In the genomic region with DNA sequence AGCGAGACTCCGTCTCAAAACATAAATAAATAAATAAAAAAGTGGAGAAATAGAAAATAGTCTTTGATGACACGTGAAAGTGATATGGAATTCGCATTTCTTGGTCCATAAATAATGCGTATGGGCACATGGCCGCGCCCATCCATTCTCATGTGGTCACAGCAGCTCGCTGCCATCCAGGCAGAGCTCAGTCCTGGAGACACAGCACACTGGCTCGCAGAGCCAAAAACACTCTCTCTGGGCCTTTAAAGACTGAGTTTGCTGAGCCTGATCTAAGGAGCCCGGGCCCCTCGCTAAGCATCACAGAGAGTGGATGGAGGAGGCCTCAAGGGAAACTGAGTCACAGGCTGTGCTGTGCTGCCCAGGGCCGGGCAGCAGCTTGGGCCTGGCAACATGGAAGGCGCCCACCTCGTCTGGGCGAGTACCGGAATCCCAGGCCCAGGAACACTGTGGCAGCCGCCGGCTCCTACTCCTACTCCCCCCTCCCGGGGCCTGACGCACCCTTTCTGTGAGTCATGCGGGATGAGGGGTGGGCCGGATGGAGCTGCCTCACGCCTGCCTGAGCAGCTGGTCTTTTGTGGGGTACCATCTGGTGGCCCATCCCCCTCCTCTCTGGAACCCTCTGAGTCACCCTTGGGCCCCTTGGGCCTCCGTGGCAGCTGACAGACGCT, we compare ENCODE assay signal across 10 cellular contexts. TPM values are rescaled to one million over a fixed set of nuclear protein-coding genes. Genes with fewer than 3 reads are reported as not detected.
DNase-seq lines count a peak whose midpoint lies in the region; ATAC-seq, FAIRE-seq and TF ChIP-seq lines count a peak whose summit lies in the region.
"Had no signal": no experiment of that assay in that cellular context is flagged by ENCODE, and none has a peak within 500 bp of the region (broad histone marks: within the 10 kb centered on the region; RNA-seq: fewer than 3 reads in every experiment).

No MANE protein-coding gene starts in this region.

- TF ChIP-seq CTCF in IMR-90 (conservative IDR thresholded peaks at IDR 0.05; ENCODE audit: low read depth, low read length) = no peak
- TF ChIP-seq CTCF in GM12878 (IDR thresholded peaks at IDR 0.05 in 2 of 3, conservative IDR thresholded peaks at IDR 0.05 in 1 of 3; ENCODE audit: control insufficient read depth in 2 of 3, extremely low read depth in 1 of 3, insufficient read depth in 1 of 3, low read depth in 3 of 3, low read length in 3 of 3) = no peak
- TF ChIP-seq CTCF in CD14-positive monocyte (IDR thresholded peaks at IDR 0.05) = no peak

- H3K27me3 ChIP-seq in IMR-90 (ENCODE audit: control insufficient read depth, insufficient read depth, low read length) (no peaks in the 10 kb centered on the region), GM12878 (replicated peaks in 1 of 2; ENCODE audit: control insufficient read depth in 2 of 2, insufficient read depth in 2 of 2, low read length in 1 of 2) (no peaks in the 10 kb centered on the region)
- H3K27me3 ChIP-seq: pancreas had no signal

- intact Hi-C loops in IMR-90 (cut with micrococcal nuclease) = no loop called here
- intact Hi-C loops in GM12878 (cut with micrococcal nuclease; ENCODE audit: unreplicated experiment) = no loop called here
- intact Hi-C loops in CD14-positive monocyte (cut with micrococcal nuclease) = no loop called here

- H3K4me2 ChIP-seq in IMR-90 (ENCODE audit: low read depth, low read length) (peak overlapping the region; percentile 47), GM12878 (ENCODE audit: control insufficient read depth, insufficient read depth) (no peak overlapping the region)

- TF ChIP-seq RAD21 in IMR-90 (IDR thresholded peaks at IDR 0.05; ENCODE audit: low read length) = no peak
- TF ChIP-seq RAD21 in GM12878 (IDR thresholded peaks at IDR 0.05; ENCODE audit: insufficient read depth, low read depth, low read length) = no peak

- H3K4me1 Mint-ChIP-seq in memory B cell (no peaks in the 10 kb centered on the region), CD14-positive monocyte (no peaks in the 10 kb centered on the region)

- H3K4me3 Mint-ChIP-seq in memory B cell (no peak overlapping the region), CD14-positive monocyte (no peak overlapping the region)

- H3K27ac Mint-ChIP-seq in memory B cell = no peak overlapping the region
- no peak overlapping the region for H3K27ac Mint-ChIP-seq in CD14-positive monocyte

- H4K20me1 ChIP-seq in IMR-90 (ENCODE audit: insufficient read depth, low read length) (no peaks in the 10 kb centered on the region), GM12878 (ENCODE audit: control insufficient read depth, insufficient read depth) (no peaks in the 10 kb centered on the region)

- peak; percentile 99 for DNase-seq in AG08395 (ENCODE audit: low spot score)
- peak; percentile 95 for DNase-seq in IMR-90
- no peak for DNase-seq in GM12878 (ENCODE audit: low read depth, low spot score)
- no peak for DNase-seq in memory B cell (ENCODE audit: low spot score in 2 of 2)
- no peak for DNase-seq in CD14-positive monocyte (ENCODE audit: low spot score)
- DNase-seq in NCI-H2081 (lab: John Stamatoyannopoulos, UW) = no peak
- no peak for DNase-seq in central memory CD4-positive, alpha-beta T cell
- no peak for DNase-seq in GM19240 (ENCODE audit: insufficient read length, low spot score)
- DNase-seq: DMS53 had no signal

- RAD21 ChIA-PET in GM12878 (lab: Charles Lee; ENCODE audit: unreplicated experiment) = no interaction called here

- SMC1A ChIA-PET in GM12878 (lab: Charles Lee; ENCODE audit: uncharacterized antibody, unreplicated experiment) = no interaction called here

- POLR2A ChIA-PET in IMR-90 (lab: Charles Lee; ENCODE audit: unreplicated experiment) (no interaction called here), GM12878 (lab: Charles Lee) (no interaction called here)

- CTCF ChIA-PET in IMR-90 (lab: Yijun Ruan, JAX) (no interaction called here), GM12878 (lab: Yijun Ruan, JAX) (no interaction called here)

- H3K9ac ChIP-seq in IMR-90 (ENCODE audit: low read depth, low read length) (peak overlapping the region; percentile 89), GM12878 (ENCODE audit: control insufficient read depth, insufficient read depth, low read length) (no peak overlapping the region)

- peaks cover 6 to 16% of the 10 kb centered on the region in 2 experiments for H3K79me1 ChIP-seq in IMR-90 (ENCODE audit: low read depth in 1 of 2, low read length in 2 of 2)

- H2AK9ac ChIP-seq in IMR-90 (replicated peaks; ENCODE audit: low read depth, low read length, poor library complexity) = peak overlapping the region; percentile 98

- peaks cover 15% of the 10 kb centered on the region for H3K36me3 Mint-ChIP-seq in memory B cell
- H3K36me3 Mint-ChIP-seq in CD14-positive monocyte = peaks cover 58 to 88% of the 10 kb centered on the region in 2 donors

- dilution Hi-C loops in IMR-90 (cut with HindIII; ENCODE audit: low sequenced_read_pairs, unreplicated experiment) = no loop called here

- peak overlapping the region; percentile 100 for H2AK5ac ChIP-seq in IMR-90 (ENCODE audit: low read depth, low read length)

- H2BK5ac ChIP-seq in IMR-90 (ENCODE audit: low read depth, low read length, poor library complexity, severe bottlenecking) = peak overlapping the region; percentile 98

- WGBS in IMR-90 (ENCODE audit: extremely low coverage in 2 of 2, insufficient read length in 1 of 2), 2 experiments = 88% methylated on average over 5 of the region's 25 CpGs; no CpG with 5 or more reads in 1 of the 2 experiments
- 60% methylated on average over 24 of the region's 25 CpGs for WGBS in GM12878 (ENCODE audit: insufficient coverage, insufficient replicate concordance, low lambda C conversion rate, missing lambda C conversion rate)

- H3K4me3 ChIP-seq in IMR-90 (ENCODE audit: insufficient read depth, low read depth, low read length) (no peak overlapping the region), GM12878 (no peak overlapping the region)
- H3K4me3 ChIP-seq: pancreas had no signal

- H3K9me3 Mint-ChIP-seq in memory B cell (no peaks in the 10 kb centered on the region), CD14-positive monocyte (peaks cover 0 to 7% (median 3%) of the 10 kb centered on the region in 7 donors)

- ATAC-seq in IMR-90 (ENCODE audit: low read depth) (peak; percentile 97), GM12878 (no peak), memory B cell (ENCODE audit: low read depth) (peak; percentile 77)
- ATAC-seq: pancreas had no signal

- in situ Hi-C loops in IMR-90 (cut with MboI; ENCODE audit: low sequenced_read_pairs) (no loop called here), GM12878 (cut with MboI) (no loop called here)

- H2AFZ ChIP-seq in IMR-90 (replicated peaks; ENCODE audit: low read length, poor library complexity) = peak overlapping the region; percentile 96
- no peak overlapping the region for H2AFZ ChIP-seq in GM12878 (ENCODE audit: control insufficient read depth, low read depth, low read length)

- H3K27ac ChIP-seq in IMR-90 (ENCODE audit: insufficient read depth, low read length) = peak overlapping the region; percentile 99
- no peak overlapping the region for H3K27ac ChIP-seq in GM12878 (ENCODE audit: control insufficient read depth, insufficient read depth)
- H3K27ac ChIP-seq: pancreas had no signal

- TF ChIP-seq POLR2A in IMR-90 (IDR thresholded peaks at IDR 0.05; ENCODE audit: low read depth, low read length) (peak; percentile 56; the same call in 1 of the 2 replicates), GM12878 (IDR thresholded peaks at IDR 0.05; ENCODE audit: low read depth, low read length) (no peak)

- H3K79me2 ChIP-seq in GM12878 (ENCODE audit: control insufficient read depth, insufficient read depth, low read length) = no peaks in the 10 kb centered on the region

- peak overlapping the region; percentile 94 for H3K18ac ChIP-seq in IMR-90 (ENCODE audit: low read depth, low read length)

- H3K9me1 ChIP-seq in IMR-90 (ENCODE audit: insufficient read depth, low read length) = peaks cover 3% of the 10 kb centered on the region; the same call in 1 of the 2 replicates

- H3K9me3 ChIP-seq in IMR-90 (ENCODE audit: control insufficient read depth, insufficient read depth, low read length) (no peaks in the 10 kb centered on the region), GM12878 (replicated peaks; ENCODE audit: control insufficient read depth, insufficient read depth, low read length) (no peaks in the 10 kb centered on the region)
- H3K9me3 ChIP-seq: pancreas had no signal

- H3K27me3 Mint-ChIP-seq in memory B cell (no peaks in the 10 kb centered on the region), CD14-positive monocyte (ENCODE audit: low read depth in 3 of 3) (peaks cover 0 to 2% (median 0%) of the 10 kb centered on the region in 3 donors)

- H3K23ac ChIP-seq in IMR-90 (ENCODE audit: low read depth, low read length) = peak overlapping the region; percentile 73; the same call in 1 of the 2 replicates

- peak overlapping the region; percentile 81 for H2BK120ac ChIP-seq in IMR-90 (ENCODE audit: low read depth, low read length)

- BruUV-seq in IMR-90 (replicated peaks; lab: Mats Ljungman, UMichigan) (no TSS peak), GM12878 (replicated peaks; lab: Mats Ljungman, UMichigan) (no TSS peak)

- H3K4me1 ChIP-seq in IMR-90 (ENCODE audit: control insufficient read depth, insufficient read depth, low read length) (peaks cover 3% of the 10 kb centered on the region), GM12878 (ENCODE audit: control insufficient read depth, insufficient read depth, low read length) (no peaks in the 10 kb centered on the region)
- H3K4me1 ChIP-seq: pancreas had no signal

- H2BK15ac ChIP-seq in IMR-90 (ENCODE audit: low read depth, low read length) = peak overlapping the region; percentile 100; the same call in 2 of the 3 replicates

- H3K4ac ChIP-seq in IMR-90 (ENCODE audit: low read depth, low read length) = peak overlapping the region; percentile 96

- H2BK20ac ChIP-seq in IMR-90 (ENCODE audit: low read depth, low read length) = peak overlapping the region; percentile 68

- H4K5ac ChIP-seq in IMR-90 (ENCODE audit: low read depth, low read length) = peak overlapping the region; percentile 97

- peak overlapping the region; percentile 83 for H3K14ac ChIP-seq in IMR-90 (replicated peaks; ENCODE audit: low read depth, low read length)

- TF ChIP-seq EP300 in GM12878 (IDR thresholded peaks at IDR 0.05; ENCODE audit: borderline replicate concordance in 1 of 2, control insufficient read depth in 1 of 2, low read depth in 2 of 2, low read length in 2 of 2) = no peak

- peak overlapping the region; percentile 94 for H4K91ac ChIP-seq in IMR-90 (ENCODE audit: insufficient read depth, low read depth, low read length)

- peak overlapping the region; percentile 94 for H3K56ac ChIP-seq in IMR-90 (ENCODE audit: extremely low read depth, insufficient read depth, low read length)

- peak overlapping the region; percentile 96 to 100 for H4K8ac ChIP-seq in IMR-90 (ENCODE audit: low read depth in 2 of 2, low read length in 2 of 2)

- peaks cover 63% of the 10 kb centered on the region for H3K36me3 ChIP-seq in IMR-90 (ENCODE audit: control insufficient read depth, insufficient read depth, low read length)
- H3K36me3 ChIP-seq in GM12878 (ENCODE audit: control insufficient read depth in 2 of 2, insufficient read depth in 2 of 2, low read length in 1 of 2) = peaks cover 3 to 7% of the 10 kb centered on the region in 2 experiments; a peak in 2 of 4 replicates

- no peak for FAIRE-seq in GM12878 (lab: Jason Lieb, UNC)
- FAIRE-seq: pancreas had no signal

RNA-seq across cellular contexts. Expression of gene CACTIN, which starts 28.9 kb away (rescaled TPM):
- total RNA-seq in IMR-90 (2012; rRNA removed) (10.8 and 12.8 TPM in 2 replicates), GM12878 (2014; rRNA removed) (26.4 and 29.5 TPM in 2 replicates), GM12878 (2014; rRNA removed; fragmentation: Illumina TruSeq; extraction: Trizol) (9.3 and 12.5 TPM in 2 replicates), GM12878 (2021) (28.9 and 31.4 TPM in 2 replicates)
- polyA plus RNA-seq in IMR-90 (2012; rRNA removed) (19.5 and 25.1 TPM in 2 replicates), GM12878 (2011; rRNA removed) (5.3 and 12.6 TPM in 2 replicates), GM12878 (2014; fragmentation: Illumina TruSeq; extraction: Trizol) (1.9 and 4.7 TPM in 2 replicates), GM12878 (2014; fragmentation: Nextera tagmentation; extraction: Ambion mirVana) (1 to 10 TPM in 1 of 2 experiments, under 1 TPM in 1; 0.40 to 1.4 TPM), GM12878 (2014; rRNA removed) (25.8 and 32.6 TPM in 2 replicates), GM12878 (2016; fragmentation: Nextera tagmentation; extraction: Ambion mirVana) (10 to 100 TPM; 11.7 to 14.6 TPM), CD14-positive monocyte (1 to 10 TPM; 2.5 to 3.0 TPM)
- polyA plus RNA-seq in IMR-90 (2012; cell fraction: cytosol; rRNA removed) = 16.4 and 29.5 TPM in 2 replicates
- polyA plus RNA-seq in IMR-90 (2012; cell fraction: nucleus; rRNA removed; ENCODE audit: low replicate concordance) = 48.6 and 103 TPM in 2 replicates
- 20.6 and 28.4 TPM in 2 replicates for total RNA-seq in GM12878 (2013; cell fraction: nucleolus; rRNA removed)
- polyA plus RNA-seq in GM12878 (2011; ENCODE audit: low read depth) = 7.6 TPM
- 15.0 and 22.8 TPM in 2 replicates for polyA plus RNA-seq in GM12878 (2011; cell fraction: cytosol; rRNA removed)
- polyA plus RNA-seq in GM12878 (2011; cell fraction: nucleus; rRNA removed) = 43.1 and 62.5 TPM in 2 replicates
- polyA plus RNA-seq in GM12878 (2012) = 13.5 and 14.9 TPM in 2 replicates
- polyA minus RNA-seq in GM12878 (2011; rRNA and poly(A)+ RNA removed) = 6.9 and 11.5 TPM in 2 replicates
- 4.9 and 7.6 TPM in 2 replicates for polyA minus RNA-seq in GM12878 (2011; cell fraction: cytosol; rRNA and poly(A)+ RNA removed)
- 5.2 and 10.4 TPM in 2 replicates for polyA minus RNA-seq in GM12878 (2011; cell fraction: nucleus; rRNA and poly(A)+ RNA removed)

RNA-seq across cellular contexts. Expression of gene PIP5K1C, which starts 44.7 kb away (rescaled TPM):
- 10.8 and 13.6 TPM in 2 replicates for total RNA-seq in IMR-90 (2012; rRNA removed)
- 23.3 and 28.0 TPM in 2 replicates for polyA plus RNA-seq in IMR-90 (2012; rRNA removed)
- 14.8 and 28.7 TPM in 2 replicates for polyA plus RNA-seq in IMR-90 (2012; cell fraction: cytosol; rRNA removed)
- polyA plus RNA-seq in IMR-90 (2012; cell fraction: nucleus; rRNA removed; ENCODE audit: low replicate concordance) = 21.1 and 41.9 TPM in 2 replicates
- 29.0 and 34.7 TPM in 2 replicates for total RNA-seq in GM12878 (2013; cell fraction: nucleolus; rRNA removed)
- 4.5 and 6.0 TPM in 2 replicates for total RNA-seq in GM12878 (2014; rRNA removed)
- total RNA-seq in GM12878 (2014; rRNA removed; fragmentation: Illumina TruSeq; extraction: Trizol) = 2.2 TPM in 2 replicates
- total RNA-seq in GM12878 (2021) = 19.0 and 19.6 TPM in 2 replicates
- 3.4 TPM for polyA plus RNA-seq in GM12878 (2011; ENCODE audit: low read depth)
- polyA plus RNA-seq in GM12878 (2011; rRNA removed) = 0.84 and 2.3 TPM in 2 replicates
- polyA plus RNA-seq in GM12878 (2011; cell fraction: cytosol; rRNA removed) = 3.4 and 3.6 TPM in 2 replicates
- 11.7 and 16.6 TPM in 2 replicates for polyA plus RNA-seq in GM12878 (2011; cell fraction: nucleus; rRNA removed)
- polyA plus RNA-seq in GM12878 (2012) = 12.8 and 13.0 TPM in 2 replicates
- 2.4 and 4.6 TPM in 2 replicates for polyA plus RNA-seq in GM12878 (2014; fragmentation: Illumina TruSeq; extraction: Trizol)
- polyA plus RNA-seq in GM12878 (2014; fragmentation: Nextera tagmentation; extraction: Ambion mirVana) = under 1 TPM; 0.39 to 0.46 TPM
- polyA plus RNA-seq in GM12878 (2014; rRNA removed) = 9.3 and 12.6 TPM in 2 replicates
- 10 to 100 TPM in 1 of 2 experiments, 1 to 10 TPM in 1; 7.8 to 10.3 TPM for polyA plus RNA-seq in GM12878 (2016; fragmentation: Nextera tagmentation; extraction: Ambion mirVana)
- 9.1 and 10.3 TPM in 2 replicates for polyA minus RNA-seq in GM12878 (2011; rRNA and poly(A)+ RNA removed)
- polyA minus RNA-seq in GM12878 (2011; cell fraction: cytosol; rRNA and poly(A)+ RNA removed) = 7.8 and 10.0 TPM in 2 replicates
- polyA minus RNA-seq in GM12878 (2011; cell fraction: nucleus; rRNA and poly(A)+ RNA removed) = 4.5 and 9.2 TPM in 2 replicates
- polyA plus RNA-seq in CD14-positive monocyte = 10 to 100 TPM in 1 of 2 donors, 1 to 10 TPM in 1; 6.5 to 10.1 TPM

RNA-seq across cellular contexts. Expression of gene TBXA2R, which starts 48.9 kb away (rescaled TPM):
- total RNA-seq in IMR-90 (2012; rRNA removed) (0.28 and 0.36 TPM in 2 replicates), GM12878 (2014; rRNA removed) (not detected in 2 replicates), GM12878 (2014; rRNA removed; fragmentation: Illumina TruSeq; extraction: Trizol) (not detected in 2 replicates), GM12878 (2021) (not detected in 2 replicates)
- polyA plus RNA-seq in IMR-90 (2012; rRNA removed) (2.3 and 3.6 TPM in 2 replicates), GM12878 (2011; rRNA removed) (0.03 TPM in 1 of 2 replicates, not detected in the other), GM12878 (2014; fragmentation: Illumina TruSeq; extraction: Trizol) (0.03 TPM in 1 of 2 replicates, not detected in the other), GM12878 (2014; fragmentation: Nextera tagmentation; extraction: Ambion mirVana) (not detected), GM12878 (2014; rRNA removed) (0.10 TPM in 1 of 2 replicates, not detected in the other), GM12878 (2016; fragmentation: Nextera tagmentation; extraction: Ambion mirVana) (not detected), CD14-positive monocyte (under 1 TPM in 1 of 2 donors, not detected in 1; 0.05 TPM)
- 2.4 and 4.4 TPM in 2 replicates for polyA plus RNA-seq in IMR-90 (2012; cell fraction: cytosol; rRNA removed)
- polyA plus RNA-seq in IMR-90 (2012; cell fraction: nucleus; rRNA removed; ENCODE audit: low replicate concordance) = 1.2 and 4.5 TPM in 2 replicates
- 0.34 and 1.2 TPM in 2 replicates for total RNA-seq in GM12878 (2013; cell fraction: nucleolus; rRNA removed)
- polyA plus RNA-seq in GM12878 (2011; ENCODE audit: low read depth) = not detected
- 0.05 and 0.06 TPM in 2 replicates for polyA plus RNA-seq in GM12878 (2011; cell fraction: cytosol; rRNA removed)
- 0.12 and 0.13 TPM in 2 replicates for polyA plus RNA-seq in GM12878 (2011; cell fraction: nucleus; rRNA removed)
- 0.10 and 0.14 TPM in 2 replicates for polyA plus RNA-seq in GM12878 (2012)
- not detected in 2 replicates for polyA minus RNA-seq in GM12878 (2011; rRNA and poly(A)+ RNA removed)
- not detected in 2 replicates for polyA minus RNA-seq in GM12878 (2011; cell fraction: cytosol; rRNA and poly(A)+ RNA removed)
- not detected in 2 replicates for polyA minus RNA-seq in GM12878 (2011; cell fraction: nucleus; rRNA and poly(A)+ RNA removed)

RNA-seq across cellular contexts. Expression of gene TJP3, which starts 52.6 kb away (rescaled TPM):
- total RNA-seq in IMR-90 (2012; rRNA removed) = not detected in 2 replicates
- polyA plus RNA-seq in IMR-90 (2012; rRNA removed) = not detected in 2 replicates
- polyA plus RNA-seq in IMR-90 (2012; cell fraction: cytosol; rRNA removed) = 0.03 TPM in 1 of 2 replicates, not detected in the other
- not detected in 2 replicates for polyA plus RNA-seq in IMR-90 (2012; cell fraction: nucleus; rRNA removed; ENCODE audit: low replicate concordance)
- not detected in 2 replicates for total RNA-seq in GM12878 (2013; cell fraction: nucleolus; rRNA removed)
- total RNA-seq in GM12878 (2014; rRNA removed) = not detected in 2 replicates
- total RNA-seq in GM12878 (2014; rRNA removed; fragmentation: Illumina TruSeq; extraction: Trizol) = not detected in 2 replicates
- total RNA-seq in GM12878 (2021) = 0.16 and 0.41 TPM in 2 replicates
- not detected for polyA plus RNA-seq in GM12878 (2011; ENCODE audit: low read depth)
- polyA plus RNA-seq in GM12878 (2011; rRNA removed) = 0.06 and 0.18 TPM in 2 replicates
- polyA plus RNA-seq in GM12878 (2011; cell fraction: cytosol; rRNA removed) = 0.07 and 0.12 TPM in 2 replicates
- 0.19 and 0.51 TPM in 2 replicates for polyA plus RNA-seq in GM12878 (2011; cell fraction: nucleus; rRNA removed)
- polyA plus RNA-seq in GM12878 (2012) = 0.18 TPM in 1 of 2 replicates, not detected in the other
- not detected in 2 replicates for polyA plus RNA-seq in GM12878 (2014; fragmentation: Illumina TruSeq; extraction: Trizol)
- not detected for polyA plus RNA-seq in GM12878 (2014; fragmentation: Nextera tagmentation; extraction: Ambion mirVana)
- 0.03 and 0.04 TPM in 2 replicates for polyA plus RNA-seq in GM12878 (2014; rRNA removed)
- 1 to 10 TPM in 1 of 2 experiments, not detected in 1; 1.2 TPM for polyA plus RNA-seq in GM12878 (2016; fragmentation: Nextera tagmentation; extraction: Ambion mirVana)
- 0.05 TPM in 1 of 2 replicates, not detected in the other for polyA minus RNA-seq in GM12878 (2011; rRNA and poly(A)+ RNA removed)
- polyA minus RNA-seq in GM12878 (2011; cell fraction: cytosol; rRNA and poly(A)+ RNA removed) = 0.80 TPM in 1 of 2 replicates, not detected in the other
- 0.48 TPM in 1 of 2 replicates, not detected in the other for polyA minus RNA-seq in GM12878 (2011; cell fraction: nucleus; rRNA and poly(A)+ RNA removed)
- not detected for polyA plus RNA-seq in CD14-positive monocyte

Comparison
In these comparisons a context has a peak if more than half of its experiments do, and no peak if none do; other contexts are left out.
1. DNase-seq: peak in AG08395 (single experiment) and IMR-90 (single experiment); none in GM12878 (single experiment), memory B cell (0 of 2), CD14-positive monocyte (single experiment), NCI-H2081 (0 of 2), central memory CD4-positive, alpha-beta T cell (single experiment) and GM19240 (single experiment).